ENCODE assay signal across 10 cellular contexts in genomic region chr15:63218114-63218808, GRCh38. TPM values are rescaled to one million over a fixed set of nuclear protein-coding genes. Genes with fewer than 3 reads are reported as not detected.
A peak's percentile ranks its signal among the peaks of the same experiment; 100 is the strongest.
DNase-seq lines count a peak whose midpoint lies in the region; ATAC-seq and TF ChIP-seq lines count a peak whose summit lies in the region.
"Had no signal": no experiment of that assay in that cellular context is flagged by ENCODE, and none has a peak within 500 bp of the region (broad histone marks: within the 10 kb centered on the region; RNA-seq: fewer than 3 reads in every experiment).

No MANE protein-coding gene starts in this region.

- no peaks in the 10 kb centered on the region for H3K27me3 Mint-ChIP-seq in naive thymus-derived CD4-positive, alpha-beta T cell

- POLR2A ChIA-PET in naive thymus-derived CD4-positive, alpha-beta T cell (lab: Charles Lee): interaction anchor here (1.1 to 2.9 kb wide), 5 partner anchors 10 to 26 kb away, joined by 4 to 17 read pairs (median 6); no protein-coding TSS in a partner anchor

- H3K27ac Mint-ChIP-seq in naive thymus-derived CD4-positive, alpha-beta T cell: peak overlapping the region in 7 of 9 donors; percentile 6 to 75 (median 60)
- H3K27ac Mint-ChIP-seq: T-helper 1 cell treated with Interleukin-12 subunit alpha and Interleukin-12 subunit beta and Interleukin-4 antibody, amounts not matched to agents 30 μg/mL and 1 μg/mL, for 36 hours had no signal

- 63 to 80% (median 70%) methylated on average over 5 of the region's 5 CpGs for WGBS in spleen, 5 donors

- intact Hi-C loops in naive thymus-derived CD4-positive, alpha-beta T cell (cut with micrococcal nuclease): loop anchor here in 1 of 2 donors (2.0 kb wide), 1 partner anchor 15 kb away; no protein-coding TSS in a partner anchor
- intact Hi-C loops in spleen (cut with DNase I; ENCODE audit: low total_unique reads): no loop called here

- H3K4me3 Mint-ChIP-seq in naive thymus-derived CD4-positive, alpha-beta T cell: peak overlapping the region in 2 of 10 donors; percentile 9 to 60
- H3K4me3 Mint-ChIP-seq: T-helper 1 cell treated with Interleukin-12 subunit alpha and Interleukin-12 subunit beta and Interleukin-4 antibody, amounts not matched to agents 30 μg/mL and 1 μg/mL, for 36 hours had no signal

- ATAC-seq in RWPE2 (ENCODE audit: low read depth): peak; percentile 88
- no peak for ATAC-seq in naive thymus-derived CD4-positive, alpha-beta T cell

- H3K36me3 ChIP-seq in RWPE2 (ENCODE audit: low read depth): no peaks in the 10 kb centered on the region; the same call in 1 of the 2 replicates
- H3K36me3 ChIP-seq in naive thymus-derived CD4-positive, alpha-beta T cell (ENCODE audit: control insufficient read depth in 2 of 3, insufficient read depth in 3 of 3, low read length in 3 of 3): peaks cover 0 to 4% (median 0%) of the 10 kb centered on the region in 3 experiments
- peaks cover 0 to 23% (median 0%) of the 10 kb centered on the region in 6 donors for H3K36me3 ChIP-seq in spleen

- H3K27me3 ChIP-seq in RWPE2 (ENCODE audit: insufficient read depth, poor library complexity, severe bottlenecking) (no peaks in the 10 kb centered on the region), spleen (replicated peaks in 1 of 7) (no peaks in the 10 kb centered on the region)
- no peaks in the 10 kb centered on the region for H3K27me3 ChIP-seq in naive thymus-derived CD4-positive, alpha-beta T cell (ENCODE audit: control insufficient read depth in 2 of 2, insufficient read depth in 2 of 2, low read length in 2 of 2)

- peaks cover 34 to 81% (median 71%) of the 10 kb centered on the region in 7 donors for H3K4me1 Mint-ChIP-seq in naive thymus-derived CD4-positive, alpha-beta T cell

- DNase-seq in Daoy (ENCODE audit: low read depth) (peak; percentile 44), RWPE2 (ENCODE audit: low spot score) (no peak), fibroblast of mammary gland (ENCODE audit: low read depth) (peak; percentile 83), HK-2 (ENCODE audit: unreplicated experiment) (no peak), spleen (no peak), NCI-H2029 (lab: John Stamatoyannopoulos, UW) (no peak), superior temporal gyrus (ENCODE audit: extremely low spot score) (no peak)
- DNase-seq in naive thymus-derived CD4-positive, alpha-beta T cell: no peak
- DNase-seq: GDM1 had no signal

- no peak for TF ChIP-seq CTCF in RWPE2 (IDR thresholded peaks at IDR 0.05; ENCODE audit: poor library complexity, severe bottlenecking)
- no peak for TF ChIP-seq CTCF in fibroblast of mammary gland (conservative IDR thresholded peaks at IDR 0.05; ENCODE audit: control insufficient read depth, insufficient read depth, low read depth, low read length)
- TF ChIP-seq CTCF in spleen (IDR thresholded peaks at IDR 0.05 in 8 of 11, conservative IDR thresholded peaks at IDR 0.05 in 3 of 11): no peak

- no peak overlapping the region for H3K4me3 ChIP-seq in RWPE2 (ENCODE audit: severe bottlenecking)
- H3K4me3 ChIP-seq in fibroblast of mammary gland (ENCODE audit: control insufficient read depth, low read depth, low read length): no peak overlapping the region
- no peak overlapping the region for H3K4me3 ChIP-seq in naive thymus-derived CD4-positive, alpha-beta T cell (ENCODE audit: low read length)
- no peak overlapping the region for H3K4me3 ChIP-seq in spleen

- H3K9me3 Mint-ChIP-seq in naive thymus-derived CD4-positive, alpha-beta T cell: peaks cover 0 to 2% (median 0%) of the 10 kb centered on the region in 11 donors
- H3K9me3 Mint-ChIP-seq: T-helper 1 cell treated with Interleukin-12 subunit alpha and Interleukin-12 subunit beta and Interleukin-4 antibody, amounts not matched to agents 30 μg/mL and 1 μg/mL, for 36 hours had no signal

- H3K4me1 ChIP-seq in RWPE2 (ENCODE audit: insufficient read depth, poor library complexity, severe bottlenecking) (peaks cover 37% of the 10 kb centered on the region), spleen (peaks cover 24 to 98% (median 69%) of the 10 kb centered on the region in 6 donors)
- H3K4me1 ChIP-seq in naive thymus-derived CD4-positive, alpha-beta T cell (ENCODE audit: control insufficient read depth in 2 of 2, insufficient read depth in 2 of 2, low read length in 2 of 2): peaks cover 4 to 17% of the 10 kb centered on the region in 2 donors

- CTCF ChIA-PET in naive thymus-derived CD4-positive, alpha-beta T cell (lab: Charles Lee): interaction anchor here (0.7 to 1.0 kb wide), 3 partner anchors 23 to 169 kb away, joined by 3 to 4 read pairs (median 3); no protein-coding TSS in a partner anchor

- peaks cover 0 to 34% (median 21%) of the 10 kb centered on the region in 5 donors for H3K36me3 Mint-ChIP-seq in naive thymus-derived CD4-positive, alpha-beta T cell

- H3K9me3 ChIP-seq in RWPE2 (ENCODE audit: severe bottlenecking) (no peaks in the 10 kb centered on the region), spleen (no peaks in the 10 kb centered on the region)
- no peaks in the 10 kb centered on the region for H3K9me3 ChIP-seq in naive thymus-derived CD4-positive, alpha-beta T cell (ENCODE audit: control insufficient read depth in 2 of 3, low read length in 3 of 3)

- peak overlapping the region; percentile 53 for H3K27ac ChIP-seq in RWPE2 (ENCODE audit: poor library complexity, severe bottlenecking)
- H3K27ac ChIP-seq in naive thymus-derived CD4-positive, alpha-beta T cell (ENCODE audit: low read depth, low read length): no peak overlapping the region
- peak overlapping the region in 4 of 8 donors; percentile 7 to 55 (median 40) for H3K27ac ChIP-seq in spleen

- TF ChIP-seq POLR2A in spleen (IDR thresholded peaks at IDR 0.05): no peak

RNA-seq across cellular contexts. Expression of gene RAB8B, which starts 28.9 kb away (rescaled TPM):
- 28.5 and 29.4 TPM in 2 replicates for total RNA-seq in Daoy (2014; rRNA removed; shearing (Covaris generic))
- 100 to 1,000 TPM in 1 of 5 experiments, 10 to 100 TPM in 4; 37.2 to 100 (median 71.3) TPM for total RNA-seq in naive thymus-derived CD4-positive, alpha-beta T cell
- 10 to 100 TPM; 30.4 to 32.0 TPM for polyA plus RNA-seq in naive thymus-derived CD4-positive, alpha-beta T cell
- total RNA-seq in spleen: 10 to 100 TPM; 63.4 to 96.4 (median 67.7) TPM
- 10 to 100 TPM; 18.9 to 24.1 (median 22.8) TPM for polyA plus RNA-seq in spleen

RNA-seq across cellular contexts. Expression of gene APH1B, which starts 59.1 kb away (rescaled TPM):
- total RNA-seq in Daoy (2014; rRNA removed; shearing (Covaris generic)): 7.8 and 8.1 TPM in 2 replicates
- 10 to 100 TPM in 4 of 5 experiments, 1 to 10 TPM in 1; 9.9 to 29.9 (median 17.6) TPM for total RNA-seq in naive thymus-derived CD4-positive, alpha-beta T cell
- 10 to 100 TPM; 10.9 to 11.4 TPM for polyA plus RNA-seq in naive thymus-derived CD4-positive, alpha-beta T cell
- total RNA-seq in spleen: 10 to 100 TPM; 27.2 to 51.5 (median 35.1) TPM
- polyA plus RNA-seq in spleen: 10 to 100 TPM in 1 of 3 donors, 1 to 10 TPM in 2; 8.7 to 10.0 (median 9.0) TPM

Comparison
In these comparisons a context has a peak if more than half of its experiments do, and no peak if none do; other contexts are left out.
1. DNase-seq: peak in Daoy (single experiment) and fibroblast of mammary gland (single experiment); none in RWPE2 (single experiment), naive thymus-derived CD4-positive, alpha-beta T cell (0 of 9), HK-2 (single experiment), spleen (single experiment), NCI-H2029 (single experiment) and superior temporal gyrus (single experiment).